ENCODE assay signal across 14 cellular contexts in genomic region chr12:64801381-64801780, GRCh38. TPM values are rescaled to one million over a fixed set of nuclear protein-coding genes. Genes with fewer than 3 reads are reported as not detected.
A peak's percentile ranks its signal among the peaks of the same experiment; 100 is the strongest.
DNase-seq lines count a peak whose midpoint lies in the region; ATAC-seq, FAIRE-seq and TF ChIP-seq lines count a peak whose summit lies in the region.
"Had no signal": no experiment of that assay in that cellular context is flagged by ENCODE, and none has a peak within 500 bp of the region (broad histone marks: within the 10 kb centered on the region; RNA-seq: fewer than 3 reads in every experiment).

No MANE protein-coding gene starts in this region.

- no peak overlapping the region for H2AFZ ChIP-seq in K562 (ENCODE audit: low read depth, low read length)

- intact Hi-C loops in K562 (cut with micrococcal nuclease) = loop anchor here (5.0 kb wide), 1 partner anchor 321 kb away; the partner anchor contains the start of gene WIF1
- intact Hi-C loops in activated naive CD4-positive, alpha-beta T cell treated with anti-CD3 and anti-CD28 coated beads for 36 hours (cut with micrococcal nuclease) = loop anchor here (5.0 kb wide), 1 partner anchor 481 kb away; no protein-coding TSS in a partner anchor

- H3K4me1 ChIP-seq in K562 (replicated peaks in 1 of 2; ENCODE audit: control insufficient read depth in 2 of 2, insufficient read depth in 2 of 2, low read length in 2 of 2) = no peaks in the 10 kb centered on the region
- H3K4me1 ChIP-seq: esophagus muscularis mucosa had no signal

- no peak overlapping the region for H3K4me3 ChIP-seq in K562
- H3K4me3 ChIP-seq: esophagus muscularis mucosa had no signal

- no peak for TF ChIP-seq POLR2A in K562 (conservative IDR thresholded peaks at IDR 0.05)

- no peaks in the 10 kb centered on the region for H3K9me3 Mint-ChIP-seq in activated naive CD8-positive, alpha-beta T cell treated with anti-CD3 and anti-CD28 coated beads, Interleukin-2, amount 50 U/mL, for 24 hours
- H3K9me3 Mint-ChIP-seq in activated naive CD4-positive, alpha-beta T cell treated with anti-CD3 and anti-CD28 coated beads for 36 hours = no peaks in the 10 kb centered on the region
- H3K9me3 Mint-ChIP-seq: neural crest cell; T-helper 1 cell treated with Interleukin-12 subunit alpha and Interleukin-12 subunit beta and Interleukin-4 antibody, amounts not matched to agents 30 μg/mL and 1 μg/mL, for 36 hours had no signal

- no TSS peak for BruUV-seq in K562 (replicated peaks; lab: Mats Ljungman, UMichigan)

- H3K27me3 ChIP-seq in K562 (ENCODE audit: control insufficient read depth in 2 of 2, insufficient read depth in 2 of 2, low read length in 2 of 2) = peaks cover 5 to 13% of the 10 kb centered on the region in 2 experiments; a peak in 3 of 5 replicates

- in situ Hi-C loops in K562 (cut with MboI) = no loop called here

- no peak overlapping the region for H3K9ac ChIP-seq in K562 (ENCODE audit: insufficient read depth in 1 of 2, low read depth in 2 of 2, low read length in 2 of 2)

- H3K9me3 ChIP-seq in K562 (replicated peaks; ENCODE audit: control insufficient read depth, insufficient read depth, low read depth, low read length) = no peaks in the 10 kb centered on the region
- H3K9me3 ChIP-seq: esophagus muscularis mucosa had no signal

- peaks cover 2% of the 10 kb centered on the region for H3K4me1 Mint-ChIP-seq in activated naive CD8-positive, alpha-beta T cell treated with anti-CD3 and anti-CD28 coated beads, Interleukin-2, amount 50 U/mL, for 24 hours
- H3K4me1 Mint-ChIP-seq in activated naive CD4-positive, alpha-beta T cell treated with anti-CD3 and anti-CD28 coated beads for 36 hours (ENCODE audit: low read depth) = peaks cover 3% of the 10 kb centered on the region
- H3K4me1 Mint-ChIP-seq: neural crest cell had no signal

- no peak overlapping the region for H3K4me2 ChIP-seq in K562 (ENCODE audit: insufficient read depth, low read length)

- CTCF ChIA-PET in K562 (lab: Yijun Ruan, JAX; ENCODE audit: low intra/inter-chr PET ratio) = no interaction called here
- CTCF ChIA-PET in activated naive CD4-positive, alpha-beta T cell treated with anti-CD3 and anti-CD28 coated beads for 36 hours (lab: Charles Lee) = interaction anchor here (0.5 to 2.7 kb wide), 19 partner anchors 8 to 433 kb away, joined by 3 to 10 read pairs (median 5); partner anchors contain the start of gene WIF1

- POLR2A ChIA-PET in K562 (lab: Yijun Ruan, JAX) = no interaction called here

- no peaks in the 10 kb centered on the region for H3K36me3 Mint-ChIP-seq in activated naive CD8-positive, alpha-beta T cell treated with anti-CD3 and anti-CD28 coated beads, Interleukin-2, amount 50 U/mL, for 24 hours (ENCODE audit: low read depth)
- no peaks in the 10 kb centered on the region for H3K36me3 Mint-ChIP-seq in activated naive CD4-positive, alpha-beta T cell treated with anti-CD3 and anti-CD28 coated beads for 36 hours (ENCODE audit: low read depth)

- TF ChIP-seq RAD21 in Ishikawa (IDR thresholded peaks at IDR 0.05; ENCODE audit: low read depth) (peak; percentile 29; the same call in 1 of the 2 replicates), K562 (CRISPR knock-in tag; conservative IDR thresholded peaks at IDR 0.05 in 1 of 2, IDR thresholded peaks at IDR 0.05 in 1 of 2) (peak in 1 of 2 experiments; percentile 49; a peak in 2 of 4 replicates)

- H3K9me1 ChIP-seq in K562 (ENCODE audit: control insufficient read depth, insufficient read depth, low read length) = no peaks in the 10 kb centered on the region

- no peak overlapping the region for H3K27ac Mint-ChIP-seq in activated naive CD8-positive, alpha-beta T cell treated with anti-CD3 and anti-CD28 coated beads, Interleukin-2, amount 50 U/mL, for 24 hours
- H3K27ac Mint-ChIP-seq in activated naive CD4-positive, alpha-beta T cell treated with anti-CD3 and anti-CD28 coated beads for 36 hours = no peak overlapping the region
- H3K27ac Mint-ChIP-seq: T-helper 1 cell treated with Interleukin-12 subunit alpha and Interleukin-12 subunit beta and Interleukin-4 antibody, amounts not matched to agents 30 μg/mL and 1 μg/mL, for 36 hours had no signal

- TF ChIP-seq CTCF in K562 (IDR thresholded peaks at IDR 0.05 in 2 of 3, conservative IDR thresholded peaks at IDR 0.05 in 1 of 3; ENCODE audit: insufficient read depth in 2 of 3, low read depth in 1 of 3, low read length in 3 of 3) = peak; percentile 39 to 90 (median 68); a peak in 4 of 6 replicates

- DNase-seq in DMS 273 (lab: John Stamatoyannopoulos, UW; ENCODE audit: unreplicated experiment) (peak; percentile 33), DMS 273 treated with DMSO at 0.1 percent for 48 hours (lab: John Stamatoyannopoulos, UW) (no peak), K562 (ENCODE audit: extremely low read depth in 1 of 4, low spot score in 3 of 4) (peak in 2 of 4 experiments; percentile 25 to 34), lung microvascular endothelial cell (ENCODE audit: low read depth in 2 of 2) (peak; percentile 40 to 42), ecto neural progenitor cell (ENCODE audit: low spot score) (no peak)
- no peak for DNase-seq in activated naive CD8-positive, alpha-beta T cell treated with anti-CD3 and anti-CD28 coated beads, Interleukin-2, amount 50 U/mL, for 24 hours
- no peak for DNase-seq in activated naive CD4-positive, alpha-beta T cell treated with anti-CD3 and anti-CD28 coated beads for 36 hours
- DNase-seq: kidney glomerular epithelial cell, NCI-H510A had no signal

- H3K79me2 ChIP-seq in K562 (ENCODE audit: control insufficient read depth, insufficient read depth, low read length) = no peaks in the 10 kb centered on the region

- FAIRE-seq in K562 (lab: Jason Lieb, UNC) = no peak

- no peaks in the 10 kb centered on the region for H4K20me1 ChIP-seq in K562 (replicated peaks; ENCODE audit: control insufficient read depth, insufficient read depth, low read length)

- peaks cover 37% of the 10 kb centered on the region for H3K27me3 Mint-ChIP-seq in activated naive CD8-positive, alpha-beta T cell treated with anti-CD3 and anti-CD28 coated beads, Interleukin-2, amount 50 U/mL, for 24 hours
- peaks cover 23% of the 10 kb centered on the region for H3K27me3 Mint-ChIP-seq in activated naive CD4-positive, alpha-beta T cell treated with anti-CD3 and anti-CD28 coated beads for 36 hours (ENCODE audit: low read depth)

- WGBS in K562 (ENCODE audit: insufficient coverage, low coverage, missing lambda C conversion rate) = 12% methylated on average over 2 of the region's 2 CpGs

- TF ChIP-seq EP300 in Ishikawa (IDR thresholded peaks at IDR 0.05; ENCODE audit: borderline replicate concordance) (no peak), K562 (IDR thresholded peaks at IDR 0.05; ENCODE audit: low read length) (no peak)

- H3K4me3 Mint-ChIP-seq in activated naive CD8-positive, alpha-beta T cell treated with anti-CD3 and anti-CD28 coated beads, Interleukin-2, amount 50 U/mL, for 24 hours = no peak overlapping the region
- H3K4me3 Mint-ChIP-seq in activated naive CD4-positive, alpha-beta T cell treated with anti-CD3 and anti-CD28 coated beads for 36 hours = no peak overlapping the region
- H3K4me3 Mint-ChIP-seq: neural crest cell; T-helper 1 cell treated with Interleukin-12 subunit alpha and Interleukin-12 subunit beta and Interleukin-4 antibody, amounts not matched to agents 30 μg/mL and 1 μg/mL, for 36 hours had no signal

- no peak overlapping the region for H3K27ac ChIP-seq in K562 (ENCODE audit: extremely low read depth, low read depth, low read length)
- H3K27ac ChIP-seq: 22Rv1, esophagus muscularis mucosa had no signal

- H3K36me3 ChIP-seq in K562 (ENCODE audit: control insufficient read depth, insufficient read depth, low read length) = no peaks in the 10 kb centered on the region
- H3K36me3 ChIP-seq: esophagus muscularis mucosa had no signal

- peak; percentile 72 for ATAC-seq in K562
- ATAC-seq in activated naive CD8-positive, alpha-beta T cell treated with anti-CD3 and anti-CD28 coated beads, Interleukin-2, amount 50 U/mL, for 24 hours = no peak

RNA-seq across cellular contexts. Expression of gene TBC1D30, which starts 23.1 kb away (rescaled TPM):
- 0.16 and 0.21 TPM in 2 replicates for total RNA-seq in K562 (2011; cell fraction: chromatin; rRNA removed; ENCODE audit: low replicate concordance)
- under 0.01 and 0.39 TPM in 2 replicates for total RNA-seq in K562 (2011; cell fraction: nucleolus; rRNA removed)
- total RNA-seq in K562 (2011; cell fraction: nucleoplasm; rRNA removed) = 0.23 and 0.29 TPM in 2 replicates
- total RNA-seq in K562 (2014; rRNA removed) (0.08 and 0.32 TPM in 2 replicates), K562 (2014; rRNA removed; fragmentation: Illumina TruSeq; extraction: Trizol) (0.15 and 0.19 TPM in 2 replicates), K562 (2015; rRNA removed; fragmentation: Illumina TruSeq; extraction: Trizol) (0.07 TPM in 1 of 2 replicates, not detected in the other), K562 (2021) (0.18 and 0.55 TPM in 2 replicates), lung microvascular endothelial cell (6.3 and 9.8 TPM in 2 replicates)
- polyA plus RNA-seq in K562 (2011; rRNA removed) (0.14 and 0.25 TPM in 2 replicates), K562 (2014; fragmentation: Illumina TruSeq; extraction: Trizol) (0.10 and 0.19 TPM in 2 replicates), K562 (2014; fragmentation: Nextera tagmentation; extraction: Ambion mirVana) (under 1 TPM in 1 of 2 experiments, not detected in 1; 0.08 TPM), K562 (2014; rRNA removed) (0.48 TPM in 1 of 2 replicates, not detected in the other)
- polyA plus RNA-seq in K562 (2011; cell fraction: cytosol; rRNA removed) = 0.16 and 0.58 TPM in 2 replicates
- 0.04 and 0.18 TPM in 2 replicates for polyA plus RNA-seq in K562 (2011; cell fraction: nucleus; rRNA removed)
- polyA plus RNA-seq in K562 (2012) = 0.10 and 0.21 TPM in 2 replicates
- 0.48 and 1.1 TPM in 2 replicates for polyA minus RNA-seq in K562 (2011; rRNA and poly(A)+ RNA removed)
- not detected in 2 replicates for polyA minus RNA-seq in K562 (2011; cell fraction: cytosol; rRNA and poly(A)+ RNA removed)
- 0.13 and 0.22 TPM in 2 replicates for polyA minus RNA-seq in K562 (2011; cell fraction: nucleus; rRNA and poly(A)+ RNA removed)
- under 1 TPM; 0.17 to 0.19 TPM for total RNA-seq in activated naive CD4-positive, alpha-beta T cell treated with anti-CD3 and anti-CD28 coated beads for 36 hours

RNA-seq across cellular contexts. Expression of gene GNS, which starts 42.2 kb away (rescaled TPM):
- 35.8 and 41.6 TPM in 2 replicates for total RNA-seq in K562 (2011; cell fraction: chromatin; rRNA removed; ENCODE audit: low replicate concordance)
- 33.9 and 38.3 TPM in 2 replicates for total RNA-seq in K562 (2011; cell fraction: nucleolus; rRNA removed)
- 46.0 and 52.8 TPM in 2 replicates for total RNA-seq in K562 (2011; cell fraction: nucleoplasm; rRNA removed)
- total RNA-seq in K562 (2014; rRNA removed) (11.5 and 14.9 TPM in 2 replicates), K562 (2014; rRNA removed; fragmentation: Illumina TruSeq; extraction: Trizol) (22.5 and 23.8 TPM in 2 replicates), K562 (2015; rRNA removed; fragmentation: Illumina TruSeq; extraction: Trizol) (26.0 and 26.9 TPM in 2 replicates), K562 (2021) (20.7 and 21.4 TPM in 2 replicates), lung microvascular endothelial cell (175 and 226 TPM in 2 replicates)
- polyA plus RNA-seq in K562 (2011; rRNA removed) (30.3 and 31.0 TPM in 2 replicates), K562 (2014; fragmentation: Illumina TruSeq; extraction: Trizol) (17.1 and 18.9 TPM in 2 replicates), K562 (2014; fragmentation: Nextera tagmentation; extraction: Ambion mirVana) (1 to 10 TPM; 4.6 to 5.0 TPM), K562 (2014; rRNA removed) (9.1 and 10.2 TPM in 2 replicates)
- polyA plus RNA-seq in K562 (2011; cell fraction: cytosol; rRNA removed) = 14.3 and 18.3 TPM in 2 replicates
- 8.8 and 10.3 TPM in 2 replicates for polyA plus RNA-seq in K562 (2011; cell fraction: nucleus; rRNA removed)
- polyA plus RNA-seq in K562 (2012) = 18.2 and 29.0 TPM in 2 replicates
- 47.9 and 67.8 TPM in 2 replicates for polyA minus RNA-seq in K562 (2011; rRNA and poly(A)+ RNA removed)
- 28.9 and 41.8 TPM in 2 replicates for polyA minus RNA-seq in K562 (2011; cell fraction: cytosol; rRNA and poly(A)+ RNA removed)
- polyA minus RNA-seq in K562 (2011; cell fraction: nucleus; rRNA and poly(A)+ RNA removed) = 6.5 and 8.1 TPM in 2 replicates
- 10 to 100 TPM; 14.3 to 14.6 TPM for total RNA-seq in activated naive CD4-positive, alpha-beta T cell treated with anti-CD3 and anti-CD28 coated beads for 36 hours

Comparison
In these comparisons a context has a peak if more than half of its experiments do, and no peak if none do; other contexts are left out.
1. DNase-seq: peak in DMS 273 (single experiment) and lung microvascular endothelial cell (2 of 2); none in DMS 273 treated with DMSO at 0.1 percent for 48 hours (single experiment), activated naive CD8-positive, alpha-beta T cell treated with anti-CD3 and anti-CD28 coated beads, Interleukin-2, amount 50 U/mL, for 24 hours (single experiment), ecto neural progenitor cell (single experiment) and activated naive CD4-positive, alpha-beta T cell treated with anti-CD3 and anti-CD28 coated beads for 36 hours (single experiment).